16 cellular contexts compared by ENCODE assay signal in the genomic region with DNA sequence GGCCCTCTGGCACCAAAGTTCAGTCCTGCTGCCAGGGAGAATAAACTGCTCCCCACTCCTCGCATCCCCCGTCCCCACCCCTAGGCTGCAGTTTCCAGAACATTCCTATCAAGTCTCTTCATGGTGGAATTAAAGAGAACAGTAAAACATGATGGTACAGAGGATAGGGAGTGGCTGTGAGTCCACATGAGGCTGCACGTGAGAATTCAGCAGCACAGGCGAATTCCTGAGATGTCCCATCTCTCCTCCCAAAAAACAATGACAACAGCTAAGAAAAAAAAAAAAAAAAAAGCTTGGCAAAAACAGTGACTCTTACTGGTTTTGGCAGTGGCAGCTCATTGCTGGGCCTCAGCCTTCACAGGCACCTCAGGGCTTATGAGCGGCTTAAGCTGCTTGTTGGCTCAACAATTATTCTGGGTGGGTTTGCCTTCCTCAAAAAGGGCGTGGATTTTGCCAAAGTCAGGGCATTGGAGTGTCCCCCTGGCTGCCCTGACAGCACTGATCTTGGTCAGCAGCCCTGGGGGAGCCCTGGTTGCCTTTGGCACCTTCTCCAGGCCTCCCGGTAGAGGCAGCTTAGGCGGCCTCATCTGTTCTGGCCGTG. TPM values are rescaled to one million over a fixed set of nuclear protein-coding genes. Genes with fewer than 3 reads are reported as not detected.
DNase-seq lines count a peak whose midpoint lies in the region; ATAC-seq and TF ChIP-seq lines count a peak whose summit lies in the region.
"Had no signal": no experiment of that assay in that cellular context is flagged by ENCODE, and none has a peak within 500 bp of the region (broad histone marks: within the 10 kb centered on the region; RNA-seq: fewer than 3 reads in every experiment).

No MANE protein-coding gene starts in this region.

- H3K4me3 ChIP-seq in cardiac fibroblast (replicated peaks in 1 of 2; ENCODE audit: low read depth in 2 of 2, low read length in 2 of 2) (no peak overlapping the region), left lung (no peak overlapping the region), skin epidermis (no peak overlapping the region)

- no peak overlapping the region for H3K27ac Mint-ChIP-seq in T-helper 17 cell
- H3K27ac Mint-ChIP-seq: activated CD8-positive, alpha-beta T cell treated with anti-CD3 and anti-CD28 coated beads for 36 hours; stimulated activated memory B cell treated with anti-CD40 and anti-IgM and Interleukin-4, amounts not matched to agents 10 μg/mL and 1 μg/mL and 100 μg/mL, for 72 hours had no signal

- H3K36me3 Mint-ChIP-seq in T-helper 17 cell (ENCODE audit: low read depth), result peaks cover 2% of the 10 kb centered on the region
- H3K36me3 Mint-ChIP-seq: stimulated activated memory B cell treated with anti-CD40 and anti-IgM and Interleukin-4, amounts not matched to agents 10 μg/mL and 1 μg/mL and 100 μg/mL, for 72 hours had no signal

- peaks cover 13% of the 10 kb centered on the region for H3K27me3 Mint-ChIP-seq in T-helper 17 cell
- H3K27me3 Mint-ChIP-seq: activated CD8-positive, alpha-beta T cell treated with anti-CD3 and anti-CD28 coated beads for 36 hours had no signal

- DNase-seq in GM04503 (ENCODE audit: low read depth), result peak; percentile 86
- peak; percentile 42 to 58 for DNase-seq in cardiac fibroblast (ENCODE audit: low read depth in 2 of 2)
- no peak for DNase-seq in left lung
- no peak for DNase-seq in DMS53 treated with DMSO at 0.1 percent for 48 hours (lab: John Stamatoyannopoulos, UW; ENCODE audit: unreplicated experiment)
- no peak for DNase-seq in T-helper 17 cell
- DNase-seq: activated CD8-positive, alpha-beta T cell treated with anti-CD3 and anti-CD28 coated beads for 36 hours; activated gamma-delta T cell treated with Interleukin-2 at 50 U/mL for 16 hours; central memory CD4-positive, alpha-beta T cell; GF-D8; NCI-H187 treated with DMSO at 0.1 percent for 48 hours; NCI-H69; stimulated activated CD4-positive, alpha-beta T cell treated with anti-CD3 and anti-CD28 coated beads, Interleukin-4, amount 100 ng/mL, for 24 hours had no signal

- H3K9me3 ChIP-seq in left lung (no peaks in the 10 kb centered on the region), T-helper 17 cell (ENCODE audit: control insufficient read depth, low read length, poor library complexity, severe bottlenecking) (no peaks in the 10 kb centered on the region)

- H3K27ac ChIP-seq in left lung (no peak overlapping the region), skin epidermis (peak overlapping the region in 15 of 21 experiments; percentile 18 to 82 (median 67))

- no peak overlapping the region for H3K4me3 Mint-ChIP-seq in T-helper 17 cell
- H3K4me3 Mint-ChIP-seq: activated CD8-positive, alpha-beta T cell treated with anti-CD3 and anti-CD28 coated beads for 36 hours; stimulated activated memory B cell treated with anti-CD40 and anti-IgM and Interleukin-4, amounts not matched to agents 10 μg/mL and 1 μg/mL and 100 μg/mL, for 72 hours had no signal

- peaks cover 16% of the 10 kb centered on the region for H3K4me1 Mint-ChIP-seq in T-helper 17 cell

- H3K4me1 ChIP-seq in left lung, result peaks cover 0 to 4% of the 10 kb centered on the region in 2 donors

- ATAC-seq in left lung (peak; percentile 9), HG03196 (IDR thresholded peaks at IDR 0.05; ENCODE audit: unreplicated experiment) (no peak), T-helper 17 cell (no peak), HG03045 (IDR thresholded peaks at IDR 0.05; ENCODE audit: unreplicated experiment) (no peak)
- ATAC-seq: activated CD8-positive, alpha-beta T cell treated with anti-CD3 and anti-CD28 coated beads for 36 hours; stimulated activated memory B cell treated with anti-CD40 and anti-IgM and Interleukin-4, amounts not matched to agents 10 μg/mL and 1 μg/mL and 100 μg/mL, for 72 hours had no signal

- H3K27me3 ChIP-seq in left lung, result peaks cover 0 to 14% of the 10 kb centered on the region in 2 donors

- TF ChIP-seq CTCF in cardiac fibroblast (IDR thresholded peaks at IDR 0.05; ENCODE audit: low read depth, low read length), result no peak
- no peak for TF ChIP-seq CTCF in left lung (IDR thresholded peaks at IDR 0.05)

- intact Hi-C loops in left lung (cut with DNase I), result loop anchor here in 1 of 2 donors (10.0 kb wide), 1 partner anchor 47 kb away; no protein-coding TSS in a partner anchor

- no peaks in the 10 kb centered on the region for H3K36me3 ChIP-seq in left lung

RNA-seq across cellular contexts. Expression of a gene that starts 5.7 kb away (rescaled TPM):
- total RNA-seq in left lung (10 to 100 TPM; 14.1 to 14.7 TPM), T-helper 17 cell (100 to 1,000 TPM in 1 of 2 donors, 10 to 100 TPM in 1; 99.8 to 119 TPM)

RNA-seq across cellular contexts. Expression of a gene that starts 59.9 kb away (rescaled TPM):
- 10 to 100 TPM; 11.3 to 17.4 TPM for total RNA-seq in left lung
- 1 to 10 TPM; 1.1 to 1.2 TPM for total RNA-seq in T-helper 17 cell

Comparison
In these comparisons a context has a peak if more than half of its experiments do, and no peak if none do; other contexts are left out.
1. DNase-seq: peak in GM04503 (single experiment) and cardiac fibroblast (2 of 2); none in left lung (0 of 2), DMS53 treated with DMSO at 0.1 percent for 48 hours (single experiment) and T-helper 17 cell (0 of 3).
2. H3K27ac ChIP-seq: peak in skin epidermis (15 of 21); none in left lung (0 of 2).
3. RNA of a gene that starts 5.7 kb away (total RNA-seq): 99.8 to 119 TPM in T-helper 17 cell; 14.1 to 14.7 TPM in left lung; every median in the first group is over 4 times any median in the second.
4. RNA of a gene that starts 59.9 kb away (total RNA-seq): 11.3 to 17.4 TPM in left lung; 1.1 to 1.2 TPM in T-helper 17 cell; every median in the first group is over 4 times any median in the second.